Comparison of ENCODE assay signal across 12 cellular contexts in genomic region chr17:19024101-19025078, GRCh38. TPM values are rescaled to one million over a fixed set of nuclear protein-coding genes. Genes with fewer than 3 reads are reported as not detected.
DNase-seq lines count a peak whose midpoint lies in the region; ATAC-seq and TF ChIP-seq lines count a peak whose summit lies in the region.
"Had no signal": no experiment of that assay in that cellular context is flagged by ENCODE, and none has a peak within 500 bp of the region (broad histone marks: within the 10 kb centered on the region; RNA-seq: fewer than 3 reads in every experiment).

No MANE protein-coding gene starts in this region.

- no peak for DNase-seq in activated CD4-positive, CD25-positive, alpha-beta regulatory T cell (lab: John Stamatoyannopoulos, UW)
- DNase-seq in T1000 (lab: John Stamatoyannopoulos, UW) (peak; percentile 63), fibroblast of peridontal ligament (ENCODE audit: extremely low read depth) (peak; percentile 17), sigmoid colon (peak; percentile 30), DMS79 (lab: John Stamatoyannopoulos, UW) (no peak)
- DNase-seq: NCI-H82; stimulated activated CD4-positive, alpha-beta T cell treated with anti-CD3 and anti-CD28 coated beads, Interleukin-1b, Interleukin-23, amount 100 ng/mL, for 48 hours had no signal

- H3K4me3 ChIP-seq in sigmoid colon, result no peak overlapping the region
- H3K4me3 ChIP-seq: tibial artery had no signal

- TF ChIP-seq CTCF in sigmoid colon (IDR thresholded peaks at IDR 0.05), result no peak

- no peaks in the 10 kb centered on the region for H3K9me3 ChIP-seq in sigmoid colon
- H3K9me3 ChIP-seq: tibial artery had no signal

- no peak for TF ChIP-seq POLR2A in sigmoid colon (IDR thresholded peaks at IDR 0.05)

- no peaks in the 10 kb centered on the region for H3K4me1 ChIP-seq in sigmoid colon
- H3K4me1 ChIP-seq: tibial artery had no signal

- no peak for TF ChIP-seq EP300 in sigmoid colon (IDR thresholded peaks at IDR 0.05)

- intact Hi-C loops in sigmoid colon (cut with DNase I), result no loop called here

- WGBS in sigmoid colon, 2 donors, result 81 to 89% methylated on average over 22 of the region's 22 CpGs

- no peaks in the 10 kb centered on the region for H3K27me3 ChIP-seq in sigmoid colon

- ATAC-seq in activated CD4-positive, CD25-positive, alpha-beta regulatory T cell treated with anti-CD3 and anti-CD28 coated beads, Interleukin-2, amount 50 U/mL, for 24 hours, result peak; percentile 59 to 63
- ATAC-seq in GM18861 (IDR thresholded peaks at IDR 0.05; ENCODE audit: unreplicated experiment) (no peak), HG03457 (IDR thresholded peaks at IDR 0.05; ENCODE audit: unreplicated experiment) (no peak)

- H3K27ac ChIP-seq in sigmoid colon, result no peak overlapping the region
- H3K27ac ChIP-seq: tibial artery had no signal

- no peaks in the 10 kb centered on the region for H3K36me3 ChIP-seq in sigmoid colon
- H3K36me3 ChIP-seq: tibial artery had no signal

RNA-seq across cellular contexts. Expression of gene FAM83G, which starts 19.8 kb away (rescaled TPM):
- 1 to 10 TPM; 2.3 to 2.9 (median 2.6) TPM for total RNA-seq in sigmoid colon
- 10 to 100 TPM; 10.2 to 23.8 (median 22.0) TPM for polyA plus RNA-seq in sigmoid colon

RNA-seq across cellular contexts. Expression of gene GRAP, which starts 22.4 kb away (rescaled TPM):
- total RNA-seq in sigmoid colon, result 1 to 10 TPM; 2.8 to 9.6 (median 3.2) TPM
- 10 to 100 TPM in 1 of 3 donors, 1 to 10 TPM in 2; 1.2 to 18.2 (median 9.6) TPM for polyA plus RNA-seq in sigmoid colon
- total RNA-seq: fibroblast of villous mesenchyme had no signal

Comparison
In these comparisons a context has a peak if more than half of its experiments do, and no peak if none do; other contexts are left out.
1. ATAC-seq: peak in activated CD4-positive, CD25-positive, alpha-beta regulatory T cell treated with anti-CD3 and anti-CD28 coated beads, Interleukin-2, amount 50 U/mL, for 24 hours (2 of 2); none in GM18861 (single experiment) and HG03457 (single experiment).
2. DNase-seq: peak in T1000 (single experiment), fibroblast of peridontal ligament (single experiment) and sigmoid colon (single experiment); none in activated CD4-positive, CD25-positive, alpha-beta regulatory T cell (0 of 4) and DMS79 (single experiment).